ENCODE assay signal across 23 cellular contexts in genomic region chr17:69572747-69573146, GRCh38.
"Had no signal": no experiment of that assay in that cellular context is flagged by ENCODE, and none has a peak within 500 bp of the region (broad histone marks: within the 10 kb centered on the region; RNA-seq: fewer than 3 reads in every experiment).

No MANE protein-coding gene starts in this region.

- H3K27ac ChIP-seq: dorsolateral prefrontal cortex, prostate gland, right atrium auricular region, skin epidermis, spleen, upper lobe of left lung had no signal

- H3K4me3 ChIP-seq: dorsolateral prefrontal cortex, lung, mucosa of descending colon, prostate gland, right atrium auricular region, skin epidermis, spleen, testis, tibial nerve, upper lobe of left lung had no signal

- ATAC-seq: left lobe of liver; mucosa of descending colon; natural killer cell treated with Interleukin-12 subunit alpha and Interleukin-12 subunit beta and Interleukin-15 and Interleukin-18, amount 100 ng/mL, for 72 hours; stimulated activated memory B cell treated with anti-CD40 and anti-IgM and Interleukin-4, amounts not matched to agents 10 μg/mL and 1 μg/mL and 100 μg/mL, for 72 hours; stimulated activated naive CD8-positive, alpha-beta T cell treated with anti-CD3 and anti-CD28 coated beads, Interleukin-15, Interleukin-2, amounts not matched to agents 100 U/mL and 50 U/mL, for 24 hours had no signal

- H3K36me3 ChIP-seq: prostate gland, right atrium auricular region, spleen, tibial nerve, upper lobe of left lung had no signal

- H3K27ac Mint-ChIP-seq: memory B cell; natural killer cell treated with Interleukin-12 subunit alpha and Interleukin-12 subunit beta and Interleukin-15 and Interleukin-18, amount 100 ng/mL, for 72 hours; stimulated activated memory B cell treated with anti-CD40 and anti-IgM and Interleukin-4, amounts not matched to agents 10 μg/mL and 1 μg/mL and 100 μg/mL, for 72 hours had no signal

- H3K27me3 ChIP-seq: dorsolateral prefrontal cortex, right atrium auricular region, spleen, testis, tibial nerve, upper lobe of left lung had no signal

- H3K27me3 Mint-ChIP-seq: naive B cell had no signal

- H3K4me1 ChIP-seq: prostate gland, testis had no signal

- DNase-seq: dorsolateral prefrontal cortex; effector CD4-positive, alpha-beta T cell; head of caudate nucleus; kidney; mucosa of descending colon; naive B cell; spleen; stimulated activated CD4-positive, alpha-beta T cell treated with anti-CD3 and anti-CD28 coated beads, Interleukin-4, amount 100 ng/mL, for 4 hours; stimulated activated naive CD8-positive, alpha-beta T cell treated with anti-CD3 and anti-CD28 coated beads, Interleukin-15, Interleukin-2, amounts not matched to agents 100 U/mL and 50 U/mL, for 24 hours; substantia nigra; testis; upper lobe of left lung had no signal

- H3K36me3 Mint-ChIP-seq: memory B cell; mesothelial cell of epicardium; naive B cell; natural killer cell treated with Interleukin-12 subunit alpha and Interleukin-12 subunit beta and Interleukin-15 and Interleukin-18, amount 100 ng/mL, for 72 hours; stimulated activated memory B cell treated with anti-CD40 and anti-IgM and Interleukin-4, amounts not matched to agents 10 μg/mL and 1 μg/mL and 100 μg/mL, for 72 hours had no signal

- H3K4me3 Mint-ChIP-seq: memory B cell; mesothelial cell of epicardium; naive B cell; natural killer cell treated with Interleukin-12 subunit alpha and Interleukin-12 subunit beta and Interleukin-15 and Interleukin-18, amount 100 ng/mL, for 72 hours; neural crest cell; stimulated activated memory B cell treated with anti-CD40 and anti-IgM and Interleukin-4, amounts not matched to agents 10 μg/mL and 1 μg/mL and 100 μg/mL, for 72 hours had no signal

- H3K9me3 ChIP-seq: mucosa of descending colon, prostate gland, right atrium auricular region, spleen, testis, tibial nerve, upper lobe of left lung had no signal

- H3K9me3 Mint-ChIP-seq: memory B cell; mesothelial cell of epicardium; naive B cell; natural killer cell treated with Interleukin-12 subunit alpha and Interleukin-12 subunit beta and Interleukin-15 and Interleukin-18, amount 100 ng/mL, for 72 hours; neural crest cell; stimulated activated memory B cell treated with anti-CD40 and anti-IgM and Interleukin-4, amounts not matched to agents 10 μg/mL and 1 μg/mL and 100 μg/mL, for 72 hours had no signal
